In the genomic region with DNA sequence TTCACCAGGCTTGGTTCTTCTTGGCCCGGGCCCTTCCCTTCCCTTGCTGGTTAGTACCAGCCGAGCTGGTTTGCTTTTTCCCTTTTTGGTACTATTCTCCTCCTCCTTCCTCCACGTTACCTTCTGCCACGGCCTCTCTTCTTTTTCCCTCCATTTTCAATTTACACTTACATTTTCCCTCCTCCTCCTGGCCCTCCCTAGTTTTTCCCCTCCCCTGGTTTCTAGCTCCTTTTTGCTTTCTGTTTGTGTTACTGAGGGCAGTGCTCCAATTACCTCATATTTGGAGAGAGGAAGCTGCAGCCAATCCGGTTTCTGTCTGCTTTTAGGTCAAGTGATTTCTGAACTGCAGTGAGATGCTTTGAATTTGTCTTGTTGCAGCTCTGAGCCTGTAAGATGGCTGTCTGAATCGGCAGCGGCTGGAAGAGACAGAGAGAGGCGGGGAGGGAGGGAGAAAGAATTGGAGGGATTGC, we compare ENCODE assay signal across 8 cellular contexts.
DNase-seq lines count a peak whose midpoint lies in the region; ATAC-seq and TF ChIP-seq lines count a peak whose summit lies in the region.

No MANE protein-coding gene starts in this region.

- H3K36me3 Mint-ChIP-seq in activated T-helper 1 cell treated with anti-CD3 and anti-CD28 coated beads, Interleukin-12 subunit alpha, Interleukin-12 subunit beta, Interleukin-2, Interleukin-4 antibody, amounts not matched to agents 30 ng/mL and 10 ng/mL and 1 ng/mL, durations not matched to agents 14 hours and 24 hours and 36 hours (ENCODE audit: low read depth): peaks cover 11% of the 10 kb centered on the region
- H3K36me3 Mint-ChIP-seq in neural crest cell (ENCODE audit: low read depth): no peaks in the 10 kb centered on the region

- no peaks in the 10 kb centered on the region for H3K9me3 Mint-ChIP-seq in activated T-helper 1 cell treated with anti-CD3 and anti-CD28 coated beads, Interleukin-12 subunit alpha, Interleukin-12 subunit beta, Interleukin-2, Interleukin-4 antibody, amounts not matched to agents 30 ng/mL and 10 ng/mL and 1 ng/mL, durations not matched to agents 14 hours and 24 hours and 36 hours
- H3K9me3 Mint-ChIP-seq in neural crest cell: no peaks in the 10 kb centered on the region

- DNase-seq in GM04504 (ENCODE audit: low read depth) (peak; percentile 77), NCI-H1105 treated with DMSO at 0.1 percent for 48 hours (lab: John Stamatoyannopoulos, UW) (peak; percentile 95), foreskin fibroblast (peak; percentile 75 to 91), neural crest cell (ENCODE audit: low read depth, low spot score) (no peak), HK-2 (ENCODE audit: unreplicated experiment) (no peak)
- peak; percentile 7 for DNase-seq in activated T-helper 1 cell treated with anti-CD3 and anti-CD28 coated beads, Interleukin-12 subunit alpha, Interleukin-12 subunit beta, Interleukin-2, Interleukin-4 antibody, amounts not matched to agents 30 ng/mL and 10 ng/mL and 1 ng/mL, durations not matched to agents 14 hours and 24 hours and 36 hours (ENCODE audit: low spot score)

- ATAC-seq in GM21447 (IDR thresholded peaks at IDR 0.05; ENCODE audit: unreplicated experiment): no peak
- ATAC-seq in GM21526 (IDR thresholded peaks at IDR 0.05; ENCODE audit: low FRiP score, unreplicated experiment): no peak

- intact Hi-C loops in activated T-helper 1 cell treated with anti-CD3 and anti-CD28 coated beads, Interleukin-12 subunit alpha, Interleukin-12 subunit beta, Interleukin-2, Interleukin-4 antibody, amounts not matched to agents 30 ng/mL and 10 ng/mL and 1 ng/mL, durations not matched to agents 14 hours and 24 hours and 36 hours (cut with micrococcal nuclease): no loop called here

- TF ChIP-seq CTCF in foreskin fibroblast (IDR thresholded peaks at IDR 0.05; ENCODE audit: low read depth, low read length): no peak
- no peak for TF ChIP-seq CTCF in neural crest cell (conservative IDR thresholded peaks at IDR 0.05)

- H3K27me3 Mint-ChIP-seq in activated T-helper 1 cell treated with anti-CD3 and anti-CD28 coated beads, Interleukin-12 subunit alpha, Interleukin-12 subunit beta, Interleukin-2, Interleukin-4 antibody, amounts not matched to agents 30 ng/mL and 10 ng/mL and 1 ng/mL, durations not matched to agents 14 hours and 24 hours and 36 hours (ENCODE audit: insufficient read depth): no peaks in the 10 kb centered on the region
- no peaks in the 10 kb centered on the region for H3K27me3 Mint-ChIP-seq in neural crest cell (ENCODE audit: low read depth)

- H3K4me1 Mint-ChIP-seq in activated T-helper 1 cell treated with anti-CD3 and anti-CD28 coated beads, Interleukin-12 subunit alpha, Interleukin-12 subunit beta, Interleukin-2, Interleukin-4 antibody, amounts not matched to agents 30 ng/mL and 10 ng/mL and 1 ng/mL, durations not matched to agents 14 hours and 24 hours and 36 hours (ENCODE audit: low read depth): peaks cover 81% of the 10 kb centered on the region
- peaks cover 42% of the 10 kb centered on the region for H3K4me1 Mint-ChIP-seq in neural crest cell

- H3K4me3 ChIP-seq in foreskin fibroblast (ENCODE audit: low read depth in 1 of 2, low read length in 2 of 2): peak overlapping the region; percentile 38 to 56

- peak overlapping the region; percentile 76 for H3K27ac Mint-ChIP-seq in activated T-helper 1 cell treated with anti-CD3 and anti-CD28 coated beads, Interleukin-12 subunit alpha, Interleukin-12 subunit beta, Interleukin-2, Interleukin-4 antibody, amounts not matched to agents 30 ng/mL and 10 ng/mL and 1 ng/mL, durations not matched to agents 14 hours and 24 hours and 36 hours
- peak overlapping the region; percentile 82 for H3K27ac Mint-ChIP-seq in neural crest cell (ENCODE audit: unreplicated experiment)

- H3K4me3 Mint-ChIP-seq in activated T-helper 1 cell treated with anti-CD3 and anti-CD28 coated beads, Interleukin-12 subunit alpha, Interleukin-12 subunit beta, Interleukin-2, Interleukin-4 antibody, amounts not matched to agents 30 ng/mL and 10 ng/mL and 1 ng/mL, durations not matched to agents 14 hours and 24 hours and 36 hours: peak overlapping the region; percentile 68
- peak overlapping the region; percentile 64 for H3K4me3 Mint-ChIP-seq in neural crest cell

Comparison
In these comparisons a context has a peak if more than half of its experiments do, and no peak if none do; other contexts are left out.
1. DNase-seq: peak in GM04504 (single experiment), NCI-H1105 treated with DMSO at 0.1 percent for 48 hours (single experiment), activated T-helper 1 cell treated with anti-CD3 and anti-CD28 coated beads, Interleukin-12 subunit alpha, Interleukin-12 subunit beta, Interleukin-2, Interleukin-4 antibody, amounts not matched to agents 30 ng/mL and 10 ng/mL and 1 ng/mL, durations not matched to agents 14 hours and 24 hours and 36 hours (single experiment) and foreskin fibroblast (2 of 2); none in neural crest cell (single experiment) and HK-2 (single experiment).